ENCODE assay signal across 8 cellular contexts in the genomic region with DNA sequence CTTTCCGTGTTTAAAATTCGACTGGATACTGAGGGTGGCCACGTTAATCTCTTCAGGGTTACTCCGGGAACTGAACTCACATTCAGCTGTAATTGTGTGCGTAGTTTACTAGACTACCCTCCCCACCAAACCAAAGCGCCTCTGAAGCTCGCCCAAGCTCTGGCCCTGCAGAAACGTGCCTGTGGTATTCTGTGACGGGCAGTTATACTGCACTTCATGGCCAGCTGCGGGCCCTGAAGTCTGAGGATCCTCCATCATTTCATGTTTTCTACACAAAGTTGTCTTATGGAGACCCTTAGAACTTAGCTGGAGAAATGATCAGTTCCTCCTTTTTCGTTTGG. TPM values are rescaled to one million over a fixed set of nuclear protein-coding genes. Genes with fewer than 3 reads are reported as not detected.
DNase-seq lines count a peak whose midpoint lies in the region; ATAC-seq lines count a peak whose summit lies in the region.

No MANE protein-coding gene starts in this region.

- ATAC-seq in HG02588 (IDR thresholded peaks at IDR 0.05; ENCODE audit: unreplicated experiment) (peak; percentile 7), GM19397 (IDR thresholded peaks at IDR 0.05; ENCODE audit: unreplicated experiment) (no peak), HG02763 (IDR thresholded peaks at IDR 0.05; ENCODE audit: unreplicated experiment) (no peak)
- no peak for ATAC-seq in activated CD8-positive, alpha-beta T cell treated with anti-CD3 and anti-CD28 coated beads, Interleukin-2, amount 10 ng/mL, durations not matched to agents 7 days and 5 days

- no peaks in the 10 kb centered on the region for H3K4me1 ChIP-seq in iPS-20b (ENCODE audit: insufficient read depth, low read length)
- peaks cover 5 to 21% (median 18%) of the 10 kb centered on the region in 5 donors for H3K4me1 ChIP-seq in subcutaneous abdominal adipose tissue (ENCODE audit: control insufficient read depth in 5 of 5, insufficient read depth in 5 of 5, low read length in 5 of 5)

- H3K27ac ChIP-seq in iPS-20b (ENCODE audit: low read length) (no peak overlapping the region), subcutaneous abdominal adipose tissue (ENCODE audit: low read depth, low read length) (peak overlapping the region; percentile 81)

- H3K36me3 ChIP-seq in iPS-20b (ENCODE audit: insufficient read depth, low read depth, low read length): peaks cover 9% of the 10 kb centered on the region
- peaks cover 2 to 11% (median 7%) of the 10 kb centered on the region in 5 donors for H3K36me3 ChIP-seq in subcutaneous abdominal adipose tissue (ENCODE audit: control insufficient read depth in 5 of 5, insufficient read depth in 5 of 5, low read length in 5 of 5)

- H3K27me3 Mint-ChIP-seq in activated CD8-positive, alpha-beta T cell treated with anti-CD3 and anti-CD28 coated beads, Interleukin-2, amount 10 ng/mL, durations not matched to agents 7 days and 5 days (ENCODE audit: low read depth): no peaks in the 10 kb centered on the region

- peak overlapping the region; percentile 96 for H3K27ac Mint-ChIP-seq in activated CD8-positive, alpha-beta T cell treated with anti-CD3 and anti-CD28 coated beads, Interleukin-2, amount 10 ng/mL, durations not matched to agents 7 days and 5 days

- H3K9me3 Mint-ChIP-seq in activated CD8-positive, alpha-beta T cell treated with anti-CD3 and anti-CD28 coated beads, Interleukin-2, amount 10 ng/mL, durations not matched to agents 7 days and 5 days (ENCODE audit: insufficient read depth): peaks cover 35% of the 10 kb centered on the region

- peak overlapping the region; percentile 80 for H3K4me3 ChIP-seq in iPS-20b (ENCODE audit: low read length)
- H3K4me3 ChIP-seq in subcutaneous abdominal adipose tissue (ENCODE audit: low read depth in 1 of 5, low read length in 5 of 5): peak overlapping the region; percentile 85 to 99 (median 91)

- H3K4me1 Mint-ChIP-seq in activated CD8-positive, alpha-beta T cell treated with anti-CD3 and anti-CD28 coated beads, Interleukin-2, amount 10 ng/mL, durations not matched to agents 7 days and 5 days (ENCODE audit: low read depth): peaks cover 27% of the 10 kb centered on the region

- POLR2A ChIA-PET in activated CD8-positive, alpha-beta T cell treated with anti-CD3 and anti-CD28 coated beads, Interleukin-2, amount 10 ng/mL, durations not matched to agents 7 days and 5 days (lab: Charles Lee): interaction anchor here (0.6 to 3.0 kb wide), 10 partner anchors 11 to 144 kb away, joined by 3 to 19 read pairs (median 6); partner anchors contain the start of genes ZNF10, ZNF605, ZNF84 and ZNF891

- H3K9ac ChIP-seq in iPS-20b (ENCODE audit: low read depth, low read length): peak overlapping the region; percentile 83; the same call in 1 of the 2 replicates
- H3K9ac ChIP-seq in subcutaneous abdominal adipose tissue (ENCODE audit: low read length in 5 of 5): peak overlapping the region; percentile 73 to 97 (median 92)

- peaks cover 68% of the 10 kb centered on the region for H3K9me3 ChIP-seq in iPS-20b (ENCODE audit: insufficient read depth, low read depth, low read length)
- H3K9me3 ChIP-seq in subcutaneous abdominal adipose tissue (ENCODE audit: control insufficient read depth in 5 of 5, low read length in 5 of 5): peaks cover 0 to 28% (median 17%) of the 10 kb centered on the region in 5 donors

- peaks cover 61% of the 10 kb centered on the region for H3K36me3 Mint-ChIP-seq in activated CD8-positive, alpha-beta T cell treated with anti-CD3 and anti-CD28 coated beads, Interleukin-2, amount 10 ng/mL, durations not matched to agents 7 days and 5 days (ENCODE audit: low read depth)

- peak; percentile 27 for DNase-seq in COLO668 (lab: John Stamatoyannopoulos, UW; ENCODE audit: unreplicated experiment)
- no peak for DNase-seq in activated CD8-positive, alpha-beta T cell treated with anti-CD3 and anti-CD28 coated beads, Interleukin-2, amount 10 ng/mL, durations not matched to agents 7 days and 5 days
- DNase-seq in NCI-H2171 treated with DMSO at 0.1 percent for 48 hours (lab: John Stamatoyannopoulos, UW): no peak

- CTCF ChIA-PET in activated CD8-positive, alpha-beta T cell treated with anti-CD3 and anti-CD28 coated beads, Interleukin-2, amount 10 ng/mL, durations not matched to agents 7 days and 5 days (lab: Charles Lee): interaction anchor here (0.7 to 1.4 kb wide), 4 partner anchors 11 to 194 kb away, joined by 3 to 4 read pairs (median 3); partner anchors contain the start of gene ZNF268

- peak overlapping the region; percentile 88 for H3K4me3 Mint-ChIP-seq in activated CD8-positive, alpha-beta T cell treated with anti-CD3 and anti-CD28 coated beads, Interleukin-2, amount 10 ng/mL, durations not matched to agents 7 days and 5 days

- H3K27me3 ChIP-seq in iPS-20b (ENCODE audit: insufficient read depth, low read length): no peaks in the 10 kb centered on the region
- no peaks in the 10 kb centered on the region for H3K27me3 ChIP-seq in subcutaneous abdominal adipose tissue (ENCODE audit: control insufficient read depth in 5 of 5, insufficient read depth in 4 of 5, low read length in 5 of 5)

RNA-seq across cellular contexts. Expression of gene ZNF26, which starts 0.7 kb away (rescaled TPM):
- total RNA-seq in activated CD8-positive, alpha-beta T cell treated with anti-CD3 and anti-CD28 coated beads, Interleukin-2, amount 10 ng/mL, durations not matched to agents 7 days and 5 days: 10 to 100 TPM; 19.5 to 20.8 TPM

RNA-seq across cellular contexts. Expression of gene ZNF605, which starts 30.7 kb away (rescaled TPM):
- total RNA-seq in activated CD8-positive, alpha-beta T cell treated with anti-CD3 and anti-CD28 coated beads, Interleukin-2, amount 10 ng/mL, durations not matched to agents 7 days and 5 days: 1 to 10 TPM; 9.6 to 9.9 TPM

RNA-seq across cellular contexts. Expression of gene ZNF84, which starts 50.5 kb away (rescaled TPM):
- total RNA-seq in activated CD8-positive, alpha-beta T cell treated with anti-CD3 and anti-CD28 coated beads, Interleukin-2, amount 10 ng/mL, durations not matched to agents 7 days and 5 days: 10 to 100 TPM; 27.2 to 28.7 TPM
